ENCODE assay signal across 21 cellular contexts in genomic region chr22:46976130-46976529, GRCh38.
"Had no signal": no experiment of that assay in that cellular context is flagged by ENCODE, and none has a peak within 500 bp of the region (broad histone marks: within the 10 kb centered on the region; RNA-seq: fewer than 3 reads in every experiment).

No MANE protein-coding gene starts in this region.

- DNase-seq: cerebellar nuclear complex; dorsolateral prefrontal cortex; effector CD4-positive, alpha-beta T cell; endodermal cell; foreskin fibroblast; gastrocnemius medialis; kidney; mammary epithelial cell; mesendoderm; midbrain; naive thymus-derived CD8-positive, alpha-beta T cell; spleen; stimulated activated CD4-positive, alpha-beta T cell treated with anti-CD3 and anti-CD28 coated beads, Interleukin-4, amount 100 ng/mL, for 4 hours; stimulated activated naive CD8-positive, alpha-beta T cell treated with anti-CD3 and anti-CD28 coated beads, Interleukin-15, Interleukin-2, amounts not matched to agents 100 U/mL and 50 U/mL, for 24 hours; substantia nigra; testis; tibial artery had no signal

- H3K27ac Mint-ChIP-seq: endodermal cell; naive thymus-derived CD8-positive, alpha-beta T cell; stimulated activated memory B cell treated with anti-CD40 and anti-IgM and Interleukin-4, amounts not matched to agents 10 μg/mL and 1 μg/mL and 100 μg/mL, for 72 hours; type B pancreatic cell had no signal

- ATAC-seq: esophagus mucosa; gastrocnemius medialis; left lobe of liver; naive thymus-derived CD8-positive, alpha-beta T cell; stimulated activated memory B cell treated with anti-CD40 and anti-IgM and Interleukin-4, amounts not matched to agents 10 μg/mL and 1 μg/mL and 100 μg/mL, for 72 hours; stimulated activated naive CD8-positive, alpha-beta T cell treated with anti-CD3 and anti-CD28 coated beads, Interleukin-15, Interleukin-2, amounts not matched to agents 100 U/mL and 50 U/mL, for 24 hours had no signal

- H3K4me3 Mint-ChIP-seq: endodermal cell; naive thymus-derived CD8-positive, alpha-beta T cell; stimulated activated memory B cell treated with anti-CD40 and anti-IgM and Interleukin-4, amounts not matched to agents 10 μg/mL and 1 μg/mL and 100 μg/mL, for 72 hours; type B pancreatic cell had no signal

- H3K9me3 Mint-ChIP-seq: endodermal cell; naive thymus-derived CD8-positive, alpha-beta T cell; stimulated activated memory B cell treated with anti-CD40 and anti-IgM and Interleukin-4, amounts not matched to agents 10 μg/mL and 1 μg/mL and 100 μg/mL, for 72 hours; type B pancreatic cell had no signal

- H3K27me3 Mint-ChIP-seq: naive thymus-derived CD8-positive, alpha-beta T cell; stimulated activated memory B cell treated with anti-CD40 and anti-IgM and Interleukin-4, amounts not matched to agents 10 μg/mL and 1 μg/mL and 100 μg/mL, for 72 hours; type B pancreatic cell had no signal
